Comparison of ENCODE assay signal across 9 cellular contexts in genomic region chr14:23076785-23077408, GRCh38. TPM values are rescaled to one million over a fixed set of nuclear protein-coding genes. Genes with fewer than 3 reads are reported as not detected.
DNase-seq lines count a peak whose midpoint lies in the region; ATAC-seq and TF ChIP-seq lines count a peak whose summit lies in the region.
"Had no signal": no experiment of that assay in that cellular context is flagged by ENCODE, and none has a peak within 500 bp of the region (broad histone marks: within the 10 kb centered on the region; RNA-seq: fewer than 3 reads in every experiment).

No MANE protein-coding gene starts in this region.

- H3K4me1 Mint-ChIP-seq in mesothelial cell of epicardium, result peaks cover 10% of the 10 kb centered on the region
- H3K4me1 Mint-ChIP-seq in activated T-helper 1 cell treated with anti-CD3 and anti-CD28 coated beads, Interleukin-12 subunit alpha, Interleukin-12 subunit beta, Interleukin-2, Interleukin-4 antibody, amounts not matched to agents 30 ng/mL and 10 ng/mL and 1 ng/mL, durations not matched to agents 14 hours and 24 hours and 36 hours (ENCODE audit: low read depth), result peaks cover 11% of the 10 kb centered on the region

- H3K4me3 ChIP-seq in BJ (ENCODE audit: low read depth, low read length), result no peak overlapping the region
- H3K4me3 ChIP-seq in body of pancreas, result no peak overlapping the region

- CTCF ChIA-PET in BJ (lab: Yijun Ruan, JAX) (interaction anchor here (0.7 to 6.7 kb wide), 28 partner anchors 9 to 522 kb away, joined by 3 to 120 read pairs (median 6); partner anchors contain the start of genes ACIN1, C14orf119, CIROP and PRMT5), HEK293T (lab: Yijun Ruan, JAX) (interaction anchor here (0.6 to 2.8 kb wide), 22 partner anchors 8 to 520 kb away, joined by 3 to 27 read pairs (median 4); partner anchors contain the start of genes ACIN1, C14orf119 and SLC7A8)

- TF ChIP-seq CTCF in BJ (IDR thresholded peaks at IDR 0.05; ENCODE audit: insufficient read depth, low read depth, low read length) (peak; percentile 70), body of pancreas (IDR thresholded peaks at IDR 0.05) (peak in 6 of 7 experiments; percentile 40 to 54 (median 52)), mesothelial cell of epicardium (IDR thresholded peaks at IDR 0.05; ENCODE audit: unreplicated experiment) (peak; percentile 63)

- ATAC-seq in body of pancreas, result peak; percentile 24
- ATAC-seq in HG02970 (IDR thresholded peaks at IDR 0.05; ENCODE audit: low FRiP score, unreplicated experiment), result no peak

- H3K36me3 ChIP-seq in BJ (ENCODE audit: control insufficient read depth, insufficient read depth, low read length), result peaks cover 28% of the 10 kb centered on the region
- peaks cover 11 to 54% of the 10 kb centered on the region in 2 donors for H3K36me3 ChIP-seq in body of pancreas (replicated peaks in 1 of 2; ENCODE audit: insufficient read depth in 1 of 2, low read depth in 2 of 2)

- intact Hi-C loops in body of pancreas (cut with DNase I), result no loop called here
- intact Hi-C loops in activated T-helper 1 cell treated with anti-CD3 and anti-CD28 coated beads, Interleukin-12 subunit alpha, Interleukin-12 subunit beta, Interleukin-2, Interleukin-4 antibody, amounts not matched to agents 30 ng/mL and 10 ng/mL and 1 ng/mL, durations not matched to agents 14 hours and 24 hours and 36 hours (cut with micrococcal nuclease), result loop anchor here (1.0 to 2.0 kb wide), 3 partner anchors 8 to 110 kb away; no protein-coding TSS in a partner anchor

- peaks cover 35% of the 10 kb centered on the region for H3K36me3 Mint-ChIP-seq in mesothelial cell of epicardium
- peaks cover 55% of the 10 kb centered on the region for H3K36me3 Mint-ChIP-seq in activated T-helper 1 cell treated with anti-CD3 and anti-CD28 coated beads, Interleukin-12 subunit alpha, Interleukin-12 subunit beta, Interleukin-2, Interleukin-4 antibody, amounts not matched to agents 30 ng/mL and 10 ng/mL and 1 ng/mL, durations not matched to agents 14 hours and 24 hours and 36 hours (ENCODE audit: low read depth)

- H3K27ac Mint-ChIP-seq in mesothelial cell of epicardium, result no peak overlapping the region
- no peak overlapping the region for H3K27ac Mint-ChIP-seq in activated T-helper 1 cell treated with anti-CD3 and anti-CD28 coated beads, Interleukin-12 subunit alpha, Interleukin-12 subunit beta, Interleukin-2, Interleukin-4 antibody, amounts not matched to agents 30 ng/mL and 10 ng/mL and 1 ng/mL, durations not matched to agents 14 hours and 24 hours and 36 hours

- H3K9me3 ChIP-seq in body of pancreas, result no peaks in the 10 kb centered on the region

- H3K27me3 Mint-ChIP-seq in mesothelial cell of epicardium (ENCODE audit: low read depth), result no peaks in the 10 kb centered on the region
- H3K27me3 Mint-ChIP-seq in activated T-helper 1 cell treated with anti-CD3 and anti-CD28 coated beads, Interleukin-12 subunit alpha, Interleukin-12 subunit beta, Interleukin-2, Interleukin-4 antibody, amounts not matched to agents 30 ng/mL and 10 ng/mL and 1 ng/mL, durations not matched to agents 14 hours and 24 hours and 36 hours (ENCODE audit: insufficient read depth), result no peaks in the 10 kb centered on the region

- H3K4me3 Mint-ChIP-seq in mesothelial cell of epicardium, result no peak overlapping the region
- no peak overlapping the region for H3K4me3 Mint-ChIP-seq in activated T-helper 1 cell treated with anti-CD3 and anti-CD28 coated beads, Interleukin-12 subunit alpha, Interleukin-12 subunit beta, Interleukin-2, Interleukin-4 antibody, amounts not matched to agents 30 ng/mL and 10 ng/mL and 1 ng/mL, durations not matched to agents 14 hours and 24 hours and 36 hours

- POLR2A ChIA-PET in BJ (lab: Charles Lee) (no interaction called here), HEK293T (lab: Yijun Ruan, JAX) (interaction anchor here (1.3 to 2.9 kb wide), 2 partner anchors 18 to 121 kb away, joined by 3 to 27 read pairs; partner anchors contain the start of genes ACIN1 and C14orf119)

- TF ChIP-seq POLR2A in body of pancreas (IDR thresholded peaks at IDR 0.05), result no peak

- no peak for DNase-seq in BJ (ENCODE audit: low read depth)
- DNase-seq in HEK293T (ENCODE audit: extremely low spot score), result peak; percentile 40
- DNase-seq in body of pancreas, result peak in 1 of 4 donors; percentile 35
- DNase-seq in mesothelial cell of epicardium (ENCODE audit: low spot score in 2 of 2, unreplicated experiment in 2 of 2), result no peak
- no peak for DNase-seq in amniotic stem cell (lab: John Stamatoyannopoulos, UW)
- no peak for DNase-seq in NCI-H69 (lab: John Stamatoyannopoulos, UW)
- DNase-seq in activated T-helper 1 cell treated with anti-CD3 and anti-CD28 coated beads, Interleukin-12 subunit alpha, Interleukin-12 subunit beta, Interleukin-2, Interleukin-4 antibody, amounts not matched to agents 30 ng/mL and 10 ng/mL and 1 ng/mL, durations not matched to agents 14 hours and 24 hours and 36 hours (ENCODE audit: low spot score), result no peak

- H3K27me3 ChIP-seq in BJ (ENCODE audit: control insufficient read depth, insufficient read depth, low read length), result no peaks in the 10 kb centered on the region
- no peaks in the 10 kb centered on the region for H3K27me3 ChIP-seq in body of pancreas

- no peaks in the 10 kb centered on the region for H3K9me3 Mint-ChIP-seq in mesothelial cell of epicardium
- H3K9me3 Mint-ChIP-seq in activated T-helper 1 cell treated with anti-CD3 and anti-CD28 coated beads, Interleukin-12 subunit alpha, Interleukin-12 subunit beta, Interleukin-2, Interleukin-4 antibody, amounts not matched to agents 30 ng/mL and 10 ng/mL and 1 ng/mL, durations not matched to agents 14 hours and 24 hours and 36 hours, result no peaks in the 10 kb centered on the region

- 60 to 64% methylated on average over 5 of the region's 5 CpGs for WGBS in body of pancreas, 2 donors

- peaks cover 9% of the 10 kb centered on the region for H3K4me1 ChIP-seq in body of pancreas

- no peak overlapping the region for H3K27ac ChIP-seq in body of pancreas

TF ChIP-seq in HEK293T, 16 proteins besides CTCF, POLR2A, EP300 and RAD21:
- TF ChIP-seq ELF4 (IDR thresholded peaks at IDR 0.05) (no peak), PKNOX1 (IDR thresholded peaks at IDR 0.05) (peak; percentile 38; the same call in 1 of the 2 replicates)

RNA-seq across cellular contexts. Expression of gene ACIN1, which starts 18.0 kb away (rescaled TPM):
- 120 and 123 TPM in 2 replicates for polyA plus RNA-seq in BJ (2011; rRNA removed)
- polyA minus RNA-seq in BJ (2011; rRNA and poly(A)+ RNA removed), result 74.7 and 90.4 TPM in 2 replicates
- 100 to 1,000 TPM in 1 of 2 donors, 10 to 100 TPM in 1; 91.6 to 110 TPM for total RNA-seq in body of pancreas
- total RNA-seq in mesothelial cell of epicardium, result 372 to 401 TPM (median 374 TPM) in 3 replicates
- total RNA-seq in activated T-helper 1 cell treated with anti-CD3 and anti-CD28 coated beads, Interleukin-12 subunit alpha, Interleukin-12 subunit beta, Interleukin-2, Interleukin-4 antibody, amounts not matched to agents 30 ng/mL and 10 ng/mL and 1 ng/mL, durations not matched to agents 14 hours and 24 hours and 36 hours, result 221 and 225 TPM in 2 replicates

RNA-seq across cellular contexts. Expression of gene C14orf119, which starts 18.4 kb away (rescaled TPM):
- 104 and 112 TPM in 2 replicates for polyA plus RNA-seq in BJ (2011; rRNA removed)
- polyA minus RNA-seq in BJ (2011; rRNA and poly(A)+ RNA removed), result 34.0 and 62.0 TPM in 2 replicates
- total RNA-seq in body of pancreas (1 to 10 TPM; 3.6 to 7.0 TPM), mesothelial cell of epicardium (43.2 to 48.5 TPM (median 45.6 TPM) in 3 replicates)
- 49.7 and 55.6 TPM in 2 replicates for total RNA-seq in activated T-helper 1 cell treated with anti-CD3 and anti-CD28 coated beads, Interleukin-12 subunit alpha, Interleukin-12 subunit beta, Interleukin-2, Interleukin-4 antibody, amounts not matched to agents 30 ng/mL and 10 ng/mL and 1 ng/mL, durations not matched to agents 14 hours and 24 hours and 36 hours

RNA-seq across cellular contexts. Expression of gene CDH24, which starts 19.6 kb away (rescaled TPM):
- polyA plus RNA-seq in BJ (2011; rRNA removed), result 9.0 and 14.8 TPM in 2 replicates
- 6.2 and 14.3 TPM in 2 replicates for polyA minus RNA-seq in BJ (2011; rRNA and poly(A)+ RNA removed)
- total RNA-seq in body of pancreas (1 to 10 TPM; 4.9 to 9.9 TPM), mesothelial cell of epicardium (26.4 to 30.4 TPM (median 29.3 TPM) in 3 replicates)
- 1.0 and 1.2 TPM in 2 replicates for total RNA-seq in activated T-helper 1 cell treated with anti-CD3 and anti-CD28 coated beads, Interleukin-12 subunit alpha, Interleukin-12 subunit beta, Interleukin-2, Interleukin-4 antibody, amounts not matched to agents 30 ng/mL and 10 ng/mL and 1 ng/mL, durations not matched to agents 14 hours and 24 hours and 36 hours

RNA-seq across cellular contexts. Expression of gene CIROP, which starts 27.9 kb away (rescaled TPM):
- 0.05 and 0.07 TPM in 2 replicates for polyA plus RNA-seq in BJ (2011; rRNA removed)
- polyA minus RNA-seq in BJ (2011; rRNA and poly(A)+ RNA removed), result not detected in 2 replicates
- total RNA-seq in body of pancreas, result not detected
- total RNA-seq in mesothelial cell of epicardium, result not detected in 3 replicates
- not detected in 2 replicates for total RNA-seq in activated T-helper 1 cell treated with anti-CD3 and anti-CD28 coated beads, Interleukin-12 subunit alpha, Interleukin-12 subunit beta, Interleukin-2, Interleukin-4 antibody, amounts not matched to agents 30 ng/mL and 10 ng/mL and 1 ng/mL, durations not matched to agents 14 hours and 24 hours and 36 hours
- total RNA-seq: mucosa of gallbladder had no signal

RNA-seq across cellular contexts. Expression of gene PSMB11, which starts 34.9 kb away (rescaled TPM):
- polyA plus RNA-seq in BJ (2011; rRNA removed), result not detected in 2 replicates
- polyA minus RNA-seq in BJ (2011; rRNA and poly(A)+ RNA removed), result 0.10 and 0.14 TPM in 2 replicates
- not detected for total RNA-seq in body of pancreas
- 0.09 TPM in 1 of 3 replicates, not detected in the others for total RNA-seq in mesothelial cell of epicardium
- total RNA-seq in activated T-helper 1 cell treated with anti-CD3 and anti-CD28 coated beads, Interleukin-12 subunit alpha, Interleukin-12 subunit beta, Interleukin-2, Interleukin-4 antibody, amounts not matched to agents 30 ng/mL and 10 ng/mL and 1 ng/mL, durations not matched to agents 14 hours and 24 hours and 36 hours, result not detected in 2 replicates
- total RNA-seq: mucosa of gallbladder had no signal
